Comparison of ENCODE assay signal across 10 cellular contexts in the genomic region with DNA sequence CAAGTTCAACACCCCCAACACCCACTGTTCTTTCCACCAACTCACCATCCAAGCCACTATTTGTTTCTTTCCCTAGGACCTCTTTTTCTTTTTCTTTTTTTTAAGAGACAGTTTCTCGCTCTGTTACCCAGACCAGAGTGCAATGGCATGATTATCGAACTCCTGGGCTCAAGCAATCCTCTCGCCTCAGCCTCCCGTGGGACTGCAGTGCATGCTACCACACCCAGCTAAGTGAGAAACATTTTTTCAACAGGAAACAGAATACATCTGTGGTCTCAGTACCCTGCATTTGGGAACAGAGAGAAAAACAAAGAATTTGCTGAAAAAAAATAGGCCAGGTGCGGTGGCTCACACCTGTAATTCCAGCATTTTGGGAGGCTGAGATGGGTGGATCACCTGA. TPM values are rescaled to one million over a fixed set of nuclear protein-coding genes. Genes with fewer than 3 reads are reported as not detected.
DNase-seq lines count a peak whose midpoint lies in the region; ATAC-seq, FAIRE-seq and TF ChIP-seq lines count a peak whose summit lies in the region.
"Had no signal": no experiment of that assay in that cellular context is flagged by ENCODE, and none has a peak within 500 bp of the region (broad histone marks: within the 10 kb centered on the region; RNA-seq: fewer than 3 reads in every experiment).

No MANE protein-coding gene starts in this region.

- no peaks in the 10 kb centered on the region for H3K9me3 ChIP-seq in thyroid gland

- peak overlapping the region; percentile 75 for H3K4me3 Mint-ChIP-seq in activated naive CD4-positive, alpha-beta T cell treated with anti-CD3 and anti-CD28 coated beads, Interleukin-2, amount 50 U/mL, for 24 hours
- peak overlapping the region; percentile 76 for H3K4me3 Mint-ChIP-seq in central memory CD8-positive, alpha-beta T cell

- no peak for TF ChIP-seq CTCF in thyroid gland (IDR thresholded peaks at IDR 0.05)

- no peaks in the 10 kb centered on the region for H3K9me3 Mint-ChIP-seq in activated naive CD4-positive, alpha-beta T cell treated with anti-CD3 and anti-CD28 coated beads, Interleukin-2, amount 50 U/mL, for 24 hours
- no peaks in the 10 kb centered on the region for H3K9me3 Mint-ChIP-seq in central memory CD8-positive, alpha-beta T cell

- peaks cover 94% of the 10 kb centered on the region for H3K4me1 Mint-ChIP-seq in activated naive CD4-positive, alpha-beta T cell treated with anti-CD3 and anti-CD28 coated beads, Interleukin-2, amount 50 U/mL, for 24 hours
- H3K4me1 Mint-ChIP-seq in central memory CD8-positive, alpha-beta T cell = peaks cover 83% of the 10 kb centered on the region

- H3K27ac ChIP-seq in thyroid gland = peak overlapping the region; percentile 62 to 85 (median 83)

- no peak overlapping the region for H3K4me3 ChIP-seq in thyroid gland (replicated peaks in 1 of 3)

- H3K36me3 Mint-ChIP-seq in activated naive CD4-positive, alpha-beta T cell treated with anti-CD3 and anti-CD28 coated beads, Interleukin-2, amount 50 U/mL, for 24 hours = peaks cover 2% of the 10 kb centered on the region
- peaks cover 37% of the 10 kb centered on the region for H3K36me3 Mint-ChIP-seq in central memory CD8-positive, alpha-beta T cell (ENCODE audit: insufficient read depth)

- peaks cover 84 to 93% of the 10 kb centered on the region in 2 donors for H3K4me1 ChIP-seq in thyroid gland

- peak overlapping the region; percentile 94 for H3K27ac Mint-ChIP-seq in activated naive CD4-positive, alpha-beta T cell treated with anti-CD3 and anti-CD28 coated beads, Interleukin-2, amount 50 U/mL, for 24 hours
- H3K27ac Mint-ChIP-seq in central memory CD8-positive, alpha-beta T cell (ENCODE audit: low read depth) = peak overlapping the region; percentile 90

- no peaks in the 10 kb centered on the region for H3K36me3 ChIP-seq in thyroid gland

- DNase-seq in activated naive CD4-positive, alpha-beta T cell treated with Interleukin-2 at 50 U/mL for 16 hours = no peak
- DNase-seq in central memory CD8-positive, alpha-beta T cell (ENCODE audit: low spot score in 2 of 2) = no peak
- DNase-seq in thyroid gland (no peak), HTR-8/SVneo (ENCODE audit: insufficient read length, low spot score) (no peak)
- DNase-seq in central memory CD4-positive, alpha-beta T cell = no peak
- DNase-seq: stimulated activated CD4-positive, alpha-beta T cell treated with anti-CD3 and anti-CD28 coated beads, Interleukin-4, amount 100 ng/mL, for 24 hours had no signal

- no peaks in the 10 kb centered on the region for H3K27me3 ChIP-seq in thyroid gland

- ATAC-seq in HG03095 (IDR thresholded peaks at IDR 0.05; ENCODE audit: unreplicated experiment) (peak; percentile 36), HG03196 (IDR thresholded peaks at IDR 0.05; ENCODE audit: unreplicated experiment) (no peak)
- peak; percentile 21 for ATAC-seq in central memory CD8-positive, alpha-beta T cell (replicated peaks; ENCODE audit: extremely low read depth, poor library complexity, severe bottlenecking)

- H3K27me3 Mint-ChIP-seq in activated naive CD4-positive, alpha-beta T cell treated with anti-CD3 and anti-CD28 coated beads, Interleukin-2, amount 50 U/mL, for 24 hours = no peaks in the 10 kb centered on the region
- H3K27me3 Mint-ChIP-seq in central memory CD8-positive, alpha-beta T cell = no peaks in the 10 kb centered on the region

- intact Hi-C loops in thyroid gland (cut with DNase I) = no loop called here

- 70 to 87% methylated on average over 5 of the region's 5 CpGs for WGBS in thyroid gland, 2 donors

- no peak for TF ChIP-seq POLR2A in thyroid gland (IDR thresholded peaks at IDR 0.05)

- FAIRE-seq in HTR-8/SVneo (lab: Jason Lieb, UNC) = no peak
- FAIRE-seq: bronchial epithelial cell had no signal

RNA-seq across cellular contexts. Expression of a gene that starts 24.6 kb away (rescaled TPM):
- 100 to 1,000 TPM in 3 of 4 donors, 10 to 100 TPM in 1; 88.3 to 119 (median 103) TPM for total RNA-seq in thyroid gland
